28 cellular contexts compared by ENCODE assay signal in the genomic region with DNA sequence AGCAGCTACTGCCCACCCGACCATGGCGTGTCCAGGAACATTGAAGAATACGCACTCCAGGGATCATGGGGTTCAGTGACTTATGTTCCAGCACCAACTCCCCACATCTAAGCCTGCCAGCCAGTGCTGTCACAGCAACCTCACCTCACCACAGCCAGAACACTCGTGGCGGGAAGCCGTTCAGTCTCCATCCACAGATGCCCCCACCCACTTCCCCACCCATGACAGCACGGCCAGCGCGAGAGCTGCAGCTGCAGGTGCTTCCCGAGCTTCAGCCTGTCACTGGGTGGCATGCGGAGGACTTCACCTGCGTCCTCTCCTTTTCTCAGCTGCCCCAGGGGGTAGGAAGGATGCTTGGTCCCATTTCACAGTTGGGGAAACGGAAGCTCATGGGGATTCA. TPM values are rescaled to one million over a fixed set of nuclear protein-coding genes. Genes with fewer than 3 reads are reported as not detected.
"Had no signal": no experiment of that assay in that cellular context is flagged by ENCODE, and none has a peak within 500 bp of the region (broad histone marks: within the 10 kb centered on the region; RNA-seq: fewer than 3 reads in every experiment).

No MANE protein-coding gene starts in this region.

- H3K27me3 ChIP-seq: testis, thyroid gland had no signal

- DNase-seq: hypothalamus; immature natural killer cell; left ventricle myocardium inferior; midbrain; naive thymus-derived CD4-positive, alpha-beta T cell; nucleus accumbens; pancreas; retina; right cardiac atrium; small intestine; stimulated activated CD4-positive, alpha-beta T cell treated with anti-CD3 and anti-CD28 coated beads, Interleukin-1b, Interleukin-23, amount 100 ng/mL, for 48 hours; stimulated activated CD4-positive, alpha-beta T cell treated with anti-CD3 and anti-CD28 coated beads, Interleukin-2, amount 100 ng/mL, for 48 hours; stimulated activated naive B cell treated with anti-CD40 and anti-IgM and Interleukin-4, amounts not matched to agents 10 μg/mL and 1 μg/mL and 100 μg/mL, for 72 hours; stimulated activated naive CD8-positive, alpha-beta T cell treated with anti-CD3 and anti-CD28 coated beads, Interleukin-15, Interleukin-2, amounts not matched to agents 100 U/mL and 50 U/mL, for 24 hours; stomach; testis; thyroid gland; transverse colon; upper lobe of right lung had no signal

- H3K9me3 ChIP-seq: left ventricle myocardium inferior, mucosa of descending colon, pancreas, prostate gland, stomach, testis, thyroid gland, transverse colon, upper lobe of right lung had no signal

- H3K4me1 ChIP-seq: left ventricle myocardium inferior, pancreas, prostate gland, stomach, testis, thyroid gland, transverse colon, upper lobe of right lung had no signal

- ATAC-seq: mucosa of descending colon; naive thymus-derived CD4-positive, alpha-beta T cell; natural killer cell treated with Interleukin-12 subunit alpha and Interleukin-12 subunit beta and Interleukin-15 and Interleukin-18, amount 100 ng/mL, for 72 hours; pancreas; right cardiac atrium; sciatic nerve; stimulated activated naive B cell treated with anti-CD40 and anti-IgM and Interleukin-4, amounts not matched to agents 10 μg/mL and 1 μg/mL and 100 μg/mL, for 72 hours; stimulated activated naive CD8-positive, alpha-beta T cell treated with anti-CD3 and anti-CD28 coated beads, Interleukin-15, Interleukin-2, amounts not matched to agents 100 U/mL and 50 U/mL, for 24 hours; upper lobe of right lung had no signal

- H3K36me3 ChIP-seq: left ventricle myocardium inferior, pancreas, prostate gland, stomach, thyroid gland, transverse colon, upper lobe of right lung had no signal

- H3K4me3 ChIP-seq: left ventricle myocardium inferior, mucosa of descending colon, pancreas, prostate gland, stomach, testis, thyroid gland, transverse colon, upper lobe of right lung had no signal

- H3K27ac ChIP-seq: left ventricle myocardium inferior, pancreas, prostate gland, stomach, testis, thyroid gland, transverse colon, upper lobe of right lung had no signal

RNA-seq across cellular contexts. Expression of a gene that starts 50.3 kb away (rescaled TPM):
- total RNA-seq: kidney epithelial cell; left ventricle myocardium inferior; lower leg skin; lung microvascular endothelial cell; myocyte; natural killer cell treated with Interleukin-12 subunit alpha and Interleukin-12 subunit beta and Interleukin-15 and Interleukin-18, amount 100 ng/mL, for 72 hours; osteoblast; right cardiac atrium; sciatic nerve; thyroid gland; upper lobe of right lung had no signal
